In the genomic region with DNA sequence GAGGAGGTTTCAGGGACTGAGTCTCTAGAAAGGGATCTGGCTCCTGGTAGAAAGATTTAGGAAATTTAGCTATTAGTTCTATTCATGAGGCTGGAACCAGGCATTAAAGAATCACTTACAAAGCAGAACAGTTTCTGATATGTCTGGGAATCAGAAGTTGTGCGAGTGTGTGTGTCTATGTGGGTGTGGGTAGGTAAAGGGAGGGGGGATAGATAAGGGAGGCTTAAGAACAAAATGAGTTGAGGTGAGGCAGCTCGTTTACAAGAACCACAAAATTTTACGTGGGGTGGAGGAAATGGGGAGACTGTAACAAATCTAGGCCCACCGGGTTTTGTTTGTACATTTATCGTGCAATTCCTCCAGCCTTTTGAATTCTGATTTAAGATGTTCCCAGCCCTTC, we compare ENCODE assay signal across 7 cellular contexts.
"Had no signal": no experiment of that assay in that cellular context is flagged by ENCODE, and none has a peak within 500 bp of the region (broad histone marks: within the 10 kb centered on the region; RNA-seq: fewer than 3 reads in every experiment).

No MANE protein-coding gene starts in this region.

- H3K9ac ChIP-seq: KMS-11 had no signal

- H3K36me3 Mint-ChIP-seq: IgD-negative memory B cell had no signal

- H3K4me2 ChIP-seq: KMS-11 had no signal

- DNase-seq: KBM-7, KG1 had no signal

- FAIRE-seq: HepG2, HTR-8/SVneo had no signal

- ATAC-seq: HepG2 had no signal

- H3K4me3 Mint-ChIP-seq: IgD-negative memory B cell had no signal

- H3K27ac ChIP-seq: HL-60, KMS-11 had no signal
